In the genomic region with DNA sequence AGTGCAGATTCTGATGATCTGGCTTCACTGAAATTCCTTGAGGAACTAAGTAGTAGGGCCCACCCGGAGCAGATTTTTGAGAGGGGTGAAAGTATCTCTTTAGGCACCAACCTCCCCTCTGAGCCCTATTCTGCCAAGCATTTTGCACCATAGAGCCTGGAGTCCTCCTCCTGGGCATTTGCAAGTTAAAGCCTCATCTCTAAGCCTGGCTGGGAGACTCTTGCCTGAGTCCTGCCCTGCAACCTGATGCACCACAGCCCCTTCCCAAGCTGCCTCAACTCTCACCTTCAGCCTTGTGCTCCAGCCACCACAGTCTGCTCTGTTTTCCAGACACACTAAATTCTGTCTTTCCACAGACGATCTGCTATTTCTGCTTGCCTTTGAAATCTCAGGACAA, we compare ENCODE assay signal across 25 cellular contexts.
DNase-seq lines count a peak whose midpoint lies in the region; ATAC-seq, FAIRE-seq and TF ChIP-seq lines count a peak whose summit lies in the region.
"Had no signal": no experiment of that assay in that cellular context is flagged by ENCODE, and none has a peak within 500 bp of the region (broad histone marks: within the 10 kb centered on the region; RNA-seq: fewer than 3 reads in every experiment).

No MANE protein-coding gene starts in this region.

- POLR2A ChIA-PET in A549 (lab: Yijun Ruan, JAX), result interaction anchor here (0.9 kb wide), 1 partner anchor 85 kb away, joined by 3 read pairs; no protein-coding TSS in a partner anchor

- DNase-seq in A549 (ENCODE audit: low read depth in 1 of 2, low spot score in 1 of 2) (no peak), adipocyte (ENCODE audit: low read depth) (no peak), sigmoid colon (no peak), left lobe of liver (ENCODE audit: low spot score) (no peak), HFFc6 (no peak), immature natural killer cell (no peak)
- DNase-seq: ACHN; activated CD8-positive, alpha-beta memory T cell treated with anti-CD3 and anti-CD28 coated beads for 24 hours; activated gamma-delta T cell; activated T-cell treated with anti-CD3 and anti-CD28 coated beads, Interleukin-2, amount 50 U/mL, for 1 hour; adrenal gland; central memory CD4-positive, alpha-beta T cell; COR-L47; DMS79 treated with DMSO at 0.1 percent for 48 hours; left colon; midbrain; natural killer cell; NCI-H1092; NCI-H2029; NCI-H69; stimulated activated CD8-positive, alpha-beta memory T cell treated with anti-CD3 and anti-CD28 coated beads, Interleukin-4, amount 100 ng/mL, for 48 hours had no signal

- H3K4me1 Mint-ChIP-seq in HFFc6 (ENCODE audit: low read depth) (peaks cover 20% of the 10 kb centered on the region), immature natural killer cell (peaks cover 3 to 6% of the 10 kb centered on the region in 2 donors)

- no peaks in the 10 kb centered on the region for H3K9me3 Mint-ChIP-seq in HFFc6
- H3K9me3 Mint-ChIP-seq in immature natural killer cell, result no peaks in the 10 kb centered on the region
- H3K9me3 Mint-ChIP-seq: natural killer cell had no signal

- no peak; a peak in 1 of 6 replicates for ATAC-seq in A549
- no peak for ATAC-seq in gastroesophageal sphincter
- ATAC-seq in GM18511 (IDR thresholded peaks at IDR 0.05; ENCODE audit: unreplicated experiment), result no peak
- no peak for ATAC-seq in left lobe of liver
- ATAC-seq: natural killer cell had no signal

- H3K4me3 Mint-ChIP-seq in HFFc6 (no peak overlapping the region), immature natural killer cell (no peak overlapping the region)
- H3K4me3 Mint-ChIP-seq: natural killer cell had no signal

- intact Hi-C loops in sigmoid colon (cut with DNase I), result loop anchor here (5.0 kb wide), 1 partner anchor 96 kb away; no protein-coding TSS in a partner anchor

- H3K9me3 ChIP-seq in A549 (no peaks in the 10 kb centered on the region), adipocyte (ENCODE audit: control insufficient read depth, low read length) (no peaks in the 10 kb centered on the region), gastroesophageal sphincter (no peaks in the 10 kb centered on the region), sigmoid colon (no peaks in the 10 kb centered on the region)
- H3K9me3 ChIP-seq: adrenal gland, BLaER1 had no signal

- H3K27ac Mint-ChIP-seq in HFFc6 (no peak overlapping the region), immature natural killer cell (peak overlapping the region in 1 of 6 donors; percentile 71)
- H3K27ac Mint-ChIP-seq: natural killer cell had no signal

- no peak for TF ChIP-seq RAD21 in A549 (conservative IDR thresholded peaks at IDR 0.05 in 1 of 2, IDR thresholded peaks at IDR 0.05 in 1 of 2)

- peak overlapping the region; percentile 74 to 83 for H3K27ac ChIP-seq in A549
- peak overlapping the region in 3 of 4 donors; percentile 75 to 81 (median 80) for H3K27ac ChIP-seq in gastroesophageal sphincter
- peak overlapping the region; percentile 69 to 84 (median 74) for H3K27ac ChIP-seq in sigmoid colon
- H3K27ac ChIP-seq: BLaER1 had no signal

- CTCF ChIA-PET in A549 (lab: Yijun Ruan, JAX), result interaction anchor here (3.0 kb wide), 1 partner anchor 99 kb away, joined by 17 read pairs; no protein-coding TSS in a partner anchor

- TF ChIP-seq POLR2A in A549 (IDR thresholded peaks at IDR 0.05; ENCODE audit: low read length) (no peak), gastroesophageal sphincter (IDR thresholded peaks at IDR 0.05) (no peak), sigmoid colon (IDR thresholded peaks at IDR 0.05) (no peak)

- no peak for TF ChIP-seq CTCF in A549 (IDR thresholded peaks at IDR 0.05)
- no peak for TF ChIP-seq CTCF in gastroesophageal sphincter (IDR thresholded peaks at IDR 0.05)
- no peak for TF ChIP-seq CTCF in sigmoid colon (IDR thresholded peaks at IDR 0.05)
- no peak for TF ChIP-seq CTCF in HFFc6 (IDR thresholded peaks at IDR 0.05)

- H3K4me1 ChIP-seq in A549 (peaks cover 56% of the 10 kb centered on the region), adipocyte (ENCODE audit: control insufficient read depth, insufficient read depth, low read length) (peaks cover 55% of the 10 kb centered on the region), gastroesophageal sphincter (peaks cover 0 to 62% (median 30%) of the 10 kb centered on the region in 3 donors), sigmoid colon (peaks cover 4 to 53% (median 50%) of the 10 kb centered on the region in 4 donors)

- no peak overlapping the region for H3K4me3 ChIP-seq in A549
- no peak overlapping the region for H3K4me3 ChIP-seq in adipocyte (ENCODE audit: low read length)
- no peak overlapping the region for H3K4me3 ChIP-seq in gastroesophageal sphincter
- H3K4me3 ChIP-seq in sigmoid colon, result no peak overlapping the region
- H3K4me3 ChIP-seq: adrenal gland, BLaER1 had no signal

- peak overlapping the region; percentile 85 for H3K9ac ChIP-seq in adipocyte (ENCODE audit: low read length)
- H3K9ac ChIP-seq: BLaER1 had no signal

- H3K27me3 ChIP-seq in adipocyte (replicated peaks; ENCODE audit: control insufficient read depth, insufficient read depth, low read length), result no peaks in the 10 kb centered on the region
- no peaks in the 10 kb centered on the region for H3K27me3 ChIP-seq in gastroesophageal sphincter
- no peaks in the 10 kb centered on the region for H3K27me3 ChIP-seq in sigmoid colon
- H3K27me3 ChIP-seq: adrenal gland, BLaER1 had no signal

- FAIRE-seq in A549 (lab: Jason Lieb, UNC), result no peak
- FAIRE-seq: endothelial cell of umbilical vein had no signal

- no peaks in the 10 kb centered on the region for H3K36me3 Mint-ChIP-seq in HFFc6 (ENCODE audit: low read depth)
- no peaks in the 10 kb centered on the region for H3K36me3 Mint-ChIP-seq in immature natural killer cell
- H3K36me3 Mint-ChIP-seq: natural killer cell had no signal

- H3K27me3 Mint-ChIP-seq in HFFc6 (ENCODE audit: insufficient read depth) (peaks cover 48% of the 10 kb centered on the region), immature natural killer cell (ENCODE audit: low read depth in 3 of 3) (peaks cover 0 to 17% (median 7%) of the 10 kb centered on the region in 3 donors)

- H3K4me2 ChIP-seq in A549, result peak overlapping the region; percentile 62
- H3K4me2 ChIP-seq: BLaER1 had no signal

- H3K36me3 ChIP-seq in adipocyte (ENCODE audit: control insufficient read depth, insufficient read depth, low read length, severe bottlenecking) (no peaks in the 10 kb centered on the region), gastroesophageal sphincter (no peaks in the 10 kb centered on the region), sigmoid colon (no peaks in the 10 kb centered on the region)
- H3K36me3 ChIP-seq: adrenal gland, BLaER1 had no signal

- WGBS in A549 (ENCODE audit: missing lambda C conversion rate), result 43% methylated on average over 2 of the region's 2 CpGs
- WGBS in gastroesophageal sphincter (ENCODE audit: low coverage in 1 of 2), 2 donors, result 39 to 40% methylated on average over 2 of the region's 2 CpGs
- WGBS in sigmoid colon, 2 donors, result 64 to 73% methylated on average over 2 of the region's 2 CpGs

- TF ChIP-seq EP300 in A549 (IDR thresholded peaks at IDR 0.05), result no peak
- TF ChIP-seq EP300 in gastroesophageal sphincter (IDR thresholded peaks at IDR 0.05), result no peak
- no peak for TF ChIP-seq EP300 in sigmoid colon (IDR thresholded peaks at IDR 0.05)

TF ChIP-seq in A549, 52 proteins besides CTCF, POLR2A, EP300 and RAD21 (continues in another document):
- TF ChIP-seq GATA3 (IDR thresholded peaks at IDR 0.05; ENCODE audit: borderline replicate concordance), result no peak
- TF ChIP-seq RFX5 (IDR thresholded peaks at IDR 0.05), result no peak
- TF ChIP-seq, protein P1, sequence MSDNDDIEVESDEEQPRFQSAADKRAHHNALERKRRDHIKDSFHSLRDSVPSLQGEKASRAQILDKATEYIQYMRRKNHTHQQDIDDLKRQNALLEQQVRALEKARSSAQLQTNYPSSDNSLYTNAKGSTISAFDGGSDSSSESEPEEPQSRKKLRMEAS (IDR thresholded peaks at IDR 0.05), result no peak
- TF ChIP-seq JUNB (IDR thresholded peaks at IDR 0.05), result no peak
- TF ChIP-seq ZC3H11A (IDR thresholded peaks at IDR 0.05), result no peak
- TF ChIP-seq EHMT2 (IDR thresholded peaks at IDR 0.05; ENCODE audit: low read depth), result no peak
- no peak for TF ChIP-seq MAFK (IDR thresholded peaks at IDR 0.05; ENCODE audit: partially characterized antibody)
- TF ChIP-seq, protein P2, sequence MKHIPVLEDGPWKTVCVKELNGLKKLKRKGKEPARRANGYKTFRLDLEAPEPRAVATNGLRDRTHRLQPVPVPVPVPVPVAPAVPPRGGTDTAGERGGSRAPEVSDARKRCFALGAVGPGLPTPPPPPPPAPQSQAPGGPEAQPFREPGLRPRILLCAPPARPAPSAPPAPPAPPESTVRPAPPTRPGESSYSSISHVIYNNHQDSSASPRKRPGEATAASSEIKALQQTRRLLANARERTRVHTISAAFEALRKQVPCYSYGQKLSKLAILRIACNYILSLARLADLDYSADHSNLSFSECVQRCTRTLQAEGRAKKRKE (CRISPR knock-in tag; IDR thresholded peaks at IDR 0.05; ENCODE audit: low read depth), result no peak
- TF ChIP-seq, protein P3, sequence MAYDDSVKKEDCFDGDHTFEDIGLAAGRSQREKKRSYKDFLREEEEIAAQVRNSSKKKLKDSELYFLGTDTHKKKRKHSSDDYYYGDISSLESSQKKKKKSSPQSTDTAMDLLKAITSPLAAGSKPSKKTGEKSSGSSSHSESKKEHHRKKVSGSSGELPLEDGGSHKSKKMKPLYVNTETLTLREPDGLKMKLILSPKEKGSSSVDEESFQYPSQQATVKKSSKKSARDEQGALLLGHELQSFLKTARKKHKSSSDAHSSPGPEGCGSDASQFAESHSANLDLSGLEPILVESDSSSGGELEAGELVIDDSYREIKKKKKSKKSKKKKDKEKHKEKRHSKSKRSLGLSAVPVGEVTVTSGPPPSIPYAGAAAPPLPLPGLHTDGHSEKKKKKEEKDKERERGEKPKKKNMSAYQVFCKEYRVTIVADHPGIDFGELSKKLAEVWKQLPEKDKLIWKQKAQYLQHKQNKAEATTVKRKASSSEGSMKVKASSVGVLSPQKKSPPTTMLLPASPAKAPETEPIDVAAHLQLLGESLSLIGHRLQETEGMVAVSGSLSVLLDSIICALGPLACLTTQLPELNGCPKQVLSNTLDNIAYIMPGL (CRISPR knock-in tag; IDR thresholded peaks at IDR 0.05; ENCODE audit: borderline replicate concordance), result no peak
- TF ChIP-seq KDM1A (IDR thresholded peaks at IDR 0.05; ENCODE audit: low read depth), result no peak
- TF ChIP-seq HEYL (CRISPR knock-in tag; IDR thresholded peaks at IDR 0.05), result no peak
- TF ChIP-seq MYC (IDR thresholded peaks at IDR 0.05; ENCODE audit: borderline replicate concordance, low read length), result no peak
- TF ChIP-seq RNF2 (IDR thresholded peaks at IDR 0.05; ENCODE audit: borderline replicate concordance, low read depth), result no peak
